30 cellular contexts compared by ENCODE assay signal in the genomic region with DNA sequence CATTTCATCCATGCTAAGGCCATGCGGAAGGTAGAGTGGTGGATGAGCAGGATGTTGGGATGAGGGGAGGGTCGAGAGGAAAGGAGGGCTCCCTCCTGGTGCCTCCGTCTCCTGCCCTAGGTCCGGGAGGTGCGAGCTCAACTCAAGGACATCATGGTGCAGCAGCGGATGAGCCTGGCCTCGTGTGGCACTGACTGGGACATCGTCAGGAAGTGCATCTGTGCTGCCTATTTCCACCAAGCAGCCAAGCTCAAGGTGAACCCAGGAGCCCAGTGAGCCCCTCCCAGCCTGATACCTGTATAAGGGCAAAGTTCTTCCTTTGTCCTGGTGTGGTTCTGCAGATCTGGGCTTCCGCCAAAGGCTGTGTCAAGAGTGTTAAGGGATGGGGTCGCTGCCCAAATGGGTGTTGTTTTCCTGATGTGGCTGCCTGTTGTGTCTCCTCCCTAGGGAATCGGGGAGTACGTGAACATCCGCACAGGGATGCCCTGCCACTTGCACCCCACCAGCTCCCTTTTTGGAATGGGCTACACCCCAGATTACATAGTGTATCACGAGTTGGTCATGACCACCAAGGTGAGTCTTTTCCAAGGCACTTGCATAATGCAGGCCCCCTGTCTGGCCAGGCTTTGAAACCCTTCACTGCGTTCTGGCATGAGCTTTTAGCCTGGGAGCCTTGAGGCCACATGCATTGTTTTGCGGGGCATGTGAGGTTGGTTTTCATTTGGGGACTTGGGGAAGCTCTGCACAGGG. TPM values are rescaled to one million over a fixed set of nuclear protein-coding genes. Genes with fewer than 3 reads are reported as not detected.
"Had no signal": no experiment of that assay in that cellular context is flagged by ENCODE, and none has a peak within 500 bp of the region (broad histone marks: within the 10 kb centered on the region; RNA-seq: fewer than 3 reads in every experiment).

No MANE protein-coding gene starts in this region.

- H3K4me1 ChIP-seq: gastrocnemius medialis, left lung, prostate gland, right atrium auricular region, sigmoid colon, spleen, tibial nerve, vagina had no signal

- H3K9me3 ChIP-seq: gastrocnemius medialis, left lung, mucosa of descending colon, prostate gland, right atrium auricular region, sigmoid colon, spleen, thoracic aorta, tibial nerve, vagina had no signal

- H2AFZ ChIP-seq: hepatocyte had no signal

- H3K4me3 ChIP-seq: coronary artery, gastrocnemius medialis, hepatocyte, left lung, mucosa of descending colon, prostate gland, right atrium auricular region, sigmoid colon, spleen, thoracic aorta, tibial nerve, vagina had no signal

- ATAC-seq: esophagus mucosa; gastrocnemius medialis; left lung; mucosa of descending colon; natural killer cell treated with Interleukin-12 subunit alpha and Interleukin-12 subunit beta and Interleukin-15 and Interleukin-18, amount 100 ng/mL, for 72 hours; stimulated activated naive B cell treated with anti-CD40 and anti-IgM and Interleukin-4, amounts not matched to agents 10 μg/mL and 1 μg/mL and 100 μg/mL, for 72 hours had no signal

- H3K27ac ChIP-seq: coronary artery, epithelial cell of prostate, gastrocnemius medialis, hepatocyte, left lung, prostate gland, right atrium auricular region, sigmoid colon, spleen, thoracic aorta, tibial nerve, vagina had no signal

- H3K27me3 ChIP-seq: gastrocnemius medialis, hepatocyte, left lung, right atrium auricular region, sigmoid colon, spleen, tibial nerve, vagina had no signal

- H3K79me2 ChIP-seq: hepatocyte had no signal

- DNase-seq: foreskin fibroblast; gastrocnemius medialis; head of caudate nucleus; kidney; mesenchymal stem cell; mucosa of descending colon; naive B cell; sigmoid colon; stimulated activated CD4-positive, alpha-beta T cell treated with anti-CD3 and anti-CD28 coated beads, Interleukin-4, amount 100 ng/mL, for 4 hours; stimulated activated naive B cell treated with anti-CD40 and anti-IgM and Interleukin-4, amounts not matched to agents 10 μg/mL and 1 μg/mL and 100 μg/mL, for 72 hours had no signal

- H3K4me2 ChIP-seq: hepatocyte had no signal

- FAIRE-seq: kidney had no signal

RNA-seq across cellular contexts. Expression of gene HPR, which starts 45.5 kb away (rescaled TPM):
- total RNA-seq: dermis microvascular lymphatic vessel endothelial cell; esophagus mucosa; glomerular endothelial cell; lung microvascular endothelial cell; natural killer cell treated with Interleukin-12 subunit alpha and Interleukin-12 subunit beta and Interleukin-15 and Interleukin-18, amount 100 ng/mL, for 72 hours; neural crest cell; osteocyte; skeletal muscle tissue; ureter had no signal

RNA-seq across cellular contexts. Expression of gene HP, which starts 54.2 kb away (rescaled TPM):
- total RNA-seq: dermis microvascular lymphatic vessel endothelial cell; glomerular endothelial cell; mesothelial cell of epicardium; natural killer cell treated with Interleukin-12 subunit alpha and Interleukin-12 subunit beta and Interleukin-15 and Interleukin-18, amount 100 ng/mL, for 72 hours; neural crest cell; osteocyte had no signal
